ENCODE assay signal across 29 cellular contexts in the genomic region with DNA sequence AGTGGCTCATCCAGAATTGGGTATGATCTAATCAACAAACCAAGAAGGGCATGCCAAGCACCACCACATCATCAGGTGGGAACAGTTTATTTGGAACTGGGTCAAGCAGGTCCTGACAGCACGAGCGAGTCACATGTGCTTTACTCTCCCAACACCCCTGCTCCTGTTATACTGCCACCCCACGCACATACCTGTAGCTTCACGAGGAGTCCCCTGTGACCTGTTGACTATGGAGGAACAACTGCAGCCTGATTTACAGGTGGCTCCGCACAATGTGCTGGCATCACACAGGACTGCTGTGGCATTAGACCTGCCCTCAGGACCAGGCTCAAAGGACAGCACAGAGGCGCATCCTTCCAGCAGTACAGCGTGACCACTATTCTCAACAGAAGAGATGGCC.
"Had no signal": no experiment of that assay in that cellular context is flagged by ENCODE, and none has a peak within 500 bp of the region (broad histone marks: within the 10 kb centered on the region; RNA-seq: fewer than 3 reads in every experiment).

No MANE protein-coding gene starts in this region.

- H3K36me3 ChIP-seq: ascending aorta, esophagus squamous epithelium, gastroesophageal sphincter, heart right ventricle had no signal

- H3K27me3 ChIP-seq: ascending aorta, gastroesophageal sphincter had no signal

- H3K36me3 Mint-ChIP-seq: activated naive CD4-positive, alpha-beta T cell treated with anti-CD3 and anti-CD28 coated beads, Interleukin-2, amount 10 ng/mL, durations not matched to agents 7 days and 5 days; activated naive CD4-positive, alpha-beta T cell treated with anti-CD3 and anti-CD28 coated beads, Interleukin-2, amount 50 U/mL, for 72 hours; activated naive CD8-positive, alpha-beta T cell treated with anti-CD3 and anti-CD28 coated beads, Interleukin-2, amount 10 ng/mL, durations not matched to agents 7 days and 5 days; brain; WTC11 had no signal

- H3K9me3 Mint-ChIP-seq: activated CD4-positive, alpha-beta memory T cell treated with anti-CD3 and anti-CD28 coated beads, Interleukin-2, amount 10 ng/mL, durations not matched to agents 7 days and 5 days; activated CD4-positive, alpha-beta T cell treated with anti-CD3 and anti-CD28 coated beads, Interleukin-2, amount 10 ng/mL, durations not matched to agents 7 days and 5 days; activated naive CD4-positive, alpha-beta T cell treated with anti-CD3 and anti-CD28 coated beads, Interleukin-2, amount 10 ng/mL, durations not matched to agents 7 days and 5 days; activated naive CD4-positive, alpha-beta T cell treated with anti-CD3 and anti-CD28 coated beads, Interleukin-2, amount 50 U/mL, for 72 hours; activated naive CD8-positive, alpha-beta T cell treated with anti-CD3 and anti-CD28 coated beads, Interleukin-2, amount 10 ng/mL, durations not matched to agents 7 days and 5 days; activated T-cell treated with anti-CD3 and anti-CD28 coated beads, Interleukin-2, amount 50 U/mL, for 24 hours; activated T-cell treated with anti-CD3 and anti-CD28 coated beads, Interleukin-2, amount 50 U/mL, for 72 hours; T-helper 1 cell treated with Interleukin-12 subunit alpha and Interleukin-12 subunit beta and Interleukin-4 antibody, amounts not matched to agents 30 μg/mL and 1 μg/mL, for 36 hours had no signal

- H3K9me3 ChIP-seq: ascending aorta, esophagus squamous epithelium, gastroesophageal sphincter had no signal

- FAIRE-seq: colon, endometrium, endothelial cell of umbilical vein had no signal

- H3K27me3 Mint-ChIP-seq: activated T-cell treated with anti-CD3 and anti-CD28 coated beads, Interleukin-2, amount 50 U/mL, for 24 hours had no signal

- H3K27ac ChIP-seq: ascending aorta, epithelial cell of prostate, esophagus squamous epithelium, gastroesophageal sphincter, heart right ventricle had no signal

- H3K27ac Mint-ChIP-seq: activated CD4-positive, alpha-beta memory T cell treated with anti-CD3 and anti-CD28 coated beads, Interleukin-2, amount 10 ng/mL, durations not matched to agents 7 days and 5 days; activated CD4-positive, alpha-beta T cell treated with anti-CD3 and anti-CD28 coated beads, Interleukin-2, amount 10 ng/mL, durations not matched to agents 7 days and 5 days; activated naive CD4-positive, alpha-beta T cell treated with anti-CD3 and anti-CD28 coated beads, Interleukin-2, amount 10 ng/mL, durations not matched to agents 7 days and 5 days; activated naive CD8-positive, alpha-beta T cell treated with anti-CD3 and anti-CD28 coated beads, Interleukin-2, amount 10 ng/mL, durations not matched to agents 7 days and 5 days; activated T-cell treated with anti-CD3 and anti-CD28 coated beads, Interleukin-2, amount 50 U/mL, for 24 hours; activated T-cell treated with anti-CD3 and anti-CD28 coated beads, Interleukin-2, amount 50 U/mL, for 72 hours; T-helper 1 cell treated with Interleukin-12 subunit alpha and Interleukin-12 subunit beta and Interleukin-4 antibody, amounts not matched to agents 30 μg/mL and 1 μg/mL, for 36 hours; WTC11 had no signal

- H3K4me3 ChIP-seq: ascending aorta, esophagus squamous epithelium, gastroesophageal sphincter, heart right ventricle had no signal

- H3K4me3 Mint-ChIP-seq: activated CD4-positive, alpha-beta memory T cell treated with anti-CD3 and anti-CD28 coated beads, Interleukin-2, amount 10 ng/mL, durations not matched to agents 7 days and 5 days; activated CD4-positive, alpha-beta T cell treated with anti-CD3 and anti-CD28 coated beads, Interleukin-2, amount 10 ng/mL, durations not matched to agents 7 days and 5 days; activated naive CD4-positive, alpha-beta T cell treated with anti-CD3 and anti-CD28 coated beads, Interleukin-2, amount 10 ng/mL, durations not matched to agents 7 days and 5 days; activated naive CD8-positive, alpha-beta T cell treated with anti-CD3 and anti-CD28 coated beads, Interleukin-2, amount 10 ng/mL, durations not matched to agents 7 days and 5 days; activated T-cell treated with anti-CD3 and anti-CD28 coated beads, Interleukin-2, amount 50 U/mL, for 24 hours; activated T-cell treated with anti-CD3 and anti-CD28 coated beads, Interleukin-2, amount 50 U/mL, for 72 hours; brain; T-helper 1 cell treated with Interleukin-12 subunit alpha and Interleukin-12 subunit beta and Interleukin-4 antibody, amounts not matched to agents 30 μg/mL and 1 μg/mL, for 36 hours; WTC11 had no signal

- ATAC-seq: activated naive CD4-positive, alpha-beta T cell treated with anti-CD3 and anti-CD28 coated beads, Interleukin-2, amount 50 U/mL, for 72 hours; activated T-cell treated with anti-CD3 and anti-CD28 coated beads, Interleukin-2, amount 50 U/mL, for 72 hours; gastroesophageal sphincter; heart right ventricle; WTC11 had no signal

- DNase-seq: activated CD4-positive, alpha-beta memory T cell treated with anti-CD3 and anti-CD28 coated beads, Interleukin-2, amount 10 ng/mL, durations not matched to agents 7 days and 5 days; activated CD4-positive, alpha-beta T cell treated with anti-CD3 and anti-CD28 coated beads for 1 hour; activated CD4-positive, alpha-beta T cell treated with anti-CD3 and anti-CD28 coated beads for 4 hours; activated CD4-positive, alpha-beta T cell treated with anti-CD3 and anti-CD28 coated beads, Interleukin-2, amount 10 ng/mL, durations not matched to agents 7 days and 5 days; activated CD4-positive, alpha-beta T cell treated with anti-CD3 and anti-CD28 coated beads, Interleukin-2, amount 50 U/mL, for 4 hours; activated CD8-positive, alpha-beta memory T cell treated with anti-CD3 and anti-CD28 coated beads, Interleukin-2, amount 50 U/mL, for 48 hours; activated gamma-delta T cell; activated naive CD4-positive, alpha-beta T cell; activated naive CD4-positive, alpha-beta T cell treated with anti-CD3 and anti-CD28 coated beads, Interleukin-2, amount 10 ng/mL, durations not matched to agents 7 days and 5 days; activated naive CD8-positive, alpha-beta T cell treated with anti-CD3 and anti-CD28 coated beads, Interleukin-2, amount 10 ng/mL, durations not matched to agents 7 days and 5 days; activated T-cell treated with anti-CD3 and anti-CD28 coated beads for 4 hours; activated T-cell treated with anti-CD3 and anti-CD28 coated beads, Interleukin-2, amount 50 U/mL, for 24 hours; activated T-cell treated with anti-CD3 and anti-CD28 coated beads, Interleukin-2, amount 50 U/mL, for 72 hours; caudate nucleus; effector CD8-positive, alpha-beta T cell; esophagus squamous epithelium; foreskin melanocyte; heart right ventricle; T-helper 9 cell had no signal

- H3K4me1 ChIP-seq: ascending aorta, gastroesophageal sphincter, heart right ventricle had no signal
